ENCODE assay signal across 21 cellular contexts in the genomic region with DNA sequence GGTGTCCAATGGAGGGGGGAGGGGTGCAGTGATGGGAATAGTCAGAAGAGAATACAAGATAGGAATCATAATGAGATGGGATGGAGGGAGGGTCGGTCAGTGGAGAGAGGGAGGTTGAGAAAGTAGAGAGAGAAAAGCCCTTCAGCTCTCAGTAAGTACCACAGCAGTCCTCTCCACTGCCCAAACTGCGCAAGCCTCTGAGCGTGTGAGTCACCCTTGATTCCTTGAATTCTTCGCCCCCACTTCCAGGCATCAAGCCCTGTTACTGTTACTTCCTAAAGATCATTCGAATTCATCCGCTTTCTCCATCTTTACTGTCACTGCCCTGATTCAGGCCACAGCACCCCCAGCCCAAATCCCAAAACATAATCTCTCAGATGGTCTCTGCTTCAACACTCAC. TPM values are rescaled to one million over a fixed set of nuclear protein-coding genes. Genes with fewer than 3 reads are reported as not detected.
DNase-seq lines count a peak whose midpoint lies in the region; ATAC-seq and TF ChIP-seq lines count a peak whose summit lies in the region.
"Had no signal": no experiment of that assay in that cellular context is flagged by ENCODE, and none has a peak within 500 bp of the region (broad histone marks: within the 10 kb centered on the region; RNA-seq: fewer than 3 reads in every experiment).

No MANE protein-coding gene starts in this region.

- no peaks in the 10 kb centered on the region for H3K36me3 Mint-ChIP-seq in nephron progenitor cell (ENCODE audit: low read depth)
- H3K36me3 Mint-ChIP-seq: CD14-positive monocyte had no signal

- CTCF ChIA-PET in OCI-LY7 (lab: Charles Lee; ENCODE audit: unreplicated experiment): no interaction called here

- H3K79me2 ChIP-seq in OCI-LY7 (ENCODE audit: insufficient read depth, low read depth, low read length): no peaks in the 10 kb centered on the region

- TF ChIP-seq CTCF in cardiac fibroblast (IDR thresholded peaks at IDR 0.05; ENCODE audit: low read depth, low read length) (no peak), nephron progenitor cell (IDR thresholded peaks at IDR 0.05) (no peak), OCI-LY7 (conservative IDR thresholded peaks at IDR 0.05; ENCODE audit: low read length) (no peak)

- H3K9me3 Mint-ChIP-seq in nephron progenitor cell: peaks cover 12% of the 10 kb centered on the region

- H3K4me1 Mint-ChIP-seq in nephron progenitor cell: peaks cover 15% of the 10 kb centered on the region

- H3K4me2 ChIP-seq in OCI-LY7 (ENCODE audit: low read length): no peak overlapping the region

- H3K9me3 ChIP-seq in MG63: no peaks in the 10 kb centered on the region
- no peaks in the 10 kb centered on the region for H3K9me3 ChIP-seq in OCI-LY7 (ENCODE audit: low read length)
- H3K9me3 ChIP-seq: pancreas had no signal

- no peak overlapping the region for H3K4me3 Mint-ChIP-seq in nephron progenitor cell

- no TSS peak for BruUV-seq in OCI-LY7 (replicated peaks; lab: Mats Ljungman, UMichigan)

- no peak overlapping the region for H3K4me3 ChIP-seq in MG63
- H3K4me3 ChIP-seq in cardiac fibroblast (replicated peaks in 1 of 2; ENCODE audit: low read depth in 2 of 2, low read length in 2 of 2): no peak overlapping the region
- H3K4me3 ChIP-seq in OCI-LY7 (ENCODE audit: low read depth, low read length, poor library complexity, severe bottlenecking): no peak overlapping the region
- H3K4me3 ChIP-seq: GM12878, pancreas had no signal

- H3K9me2 ChIP-seq in OCI-LY7 (ENCODE audit: insufficient read depth, low read length): no peaks in the 10 kb centered on the region

- H3K27ac ChIP-seq in OCI-LY7 (ENCODE audit: low read depth, low read length, poor library complexity, severe bottlenecking): no peak overlapping the region
- H3K27ac ChIP-seq: HL-60, pancreas had no signal

- H3K27me3 ChIP-seq in MG63: peaks cover 15% of the 10 kb centered on the region

- DNase-seq in CD1c-positive myeloid dendritic cell (ENCODE audit: extremely low spot score) (peak; percentile 76), MG63 (peak; percentile 42), cardiac fibroblast (ENCODE audit: low read depth in 2 of 2) (peak; percentile 69 to 85), nephron progenitor cell (no peak), T1000 (lab: John Stamatoyannopoulos, UW) (no peak), OCI-LY7 (ENCODE audit: low spot score) (no peak), SW 1271 (lab: John Stamatoyannopoulos, UW) (no peak)
- DNase-seq: activated CD4-positive, alpha-beta T cell treated with anti-CD3 and anti-CD28 coated beads for 4 hours; activated naive CD4-positive, alpha-beta T cell treated with anti-CD3 and anti-CD28 coated beads, Interleukin-2, amount 50 U/mL, for 16 hours; cerebellar nuclear complex; NCI-H774; pancreas; RPMI8226; stimulated activated naive CD8-positive, alpha-beta T cell treated with anti-CD3 and anti-CD28 coated beads, Interleukin-15, Interleukin-2, amounts not matched to agents 100 U/mL and 50 U/mL, for 24 hours; T-helper 2 cell had no signal

- H3K27ac Mint-ChIP-seq in nephron progenitor cell: peak overlapping the region; percentile 29

- H3K36me3 ChIP-seq in MG63 (no peaks in the 10 kb centered on the region), OCI-LY7 (ENCODE audit: insufficient read depth, low read length) (no peaks in the 10 kb centered on the region)
- H3K36me3 ChIP-seq: pancreas had no signal

- intact Hi-C loops in OCI-LY7 (cut with micrococcal nuclease; ENCODE audit: unreplicated experiment): no loop called here

- H4K20me1 ChIP-seq in OCI-LY7 (ENCODE audit: insufficient read depth, low read length): no peaks in the 10 kb centered on the region

- POLR2A ChIA-PET in OCI-LY7 (lab: Charles Lee): no interaction called here

- ATAC-seq in HG03378 (IDR thresholded peaks at IDR 0.05; ENCODE audit: unreplicated experiment): no peak
- ATAC-seq: GM12878; pancreas; stimulated activated naive CD8-positive, alpha-beta T cell treated with anti-CD3 and anti-CD28 coated beads, Interleukin-15, Interleukin-2, amounts not matched to agents 100 U/mL and 50 U/mL, for 24 hours had no signal

- peaks cover 8% of the 10 kb centered on the region for H3K4me1 ChIP-seq in OCI-LY7 (ENCODE audit: insufficient read depth, low read length, poor library complexity, severe bottlenecking)

- H2AFZ ChIP-seq in OCI-LY7 (ENCODE audit: low read length): no peak overlapping the region

- peaks cover 77% of the 10 kb centered on the region for H3K27me3 Mint-ChIP-seq in nephron progenitor cell (ENCODE audit: low read depth, poor library complexity)

RNA-seq across cellular contexts. Expression of a gene that starts 2.5 kb away (rescaled TPM):
- 0.23 TPM in 1 of 2 replicates, not detected in the other for total RNA-seq in MG63 (2014; rRNA removed; shearing (Covaris generic); ENCODE audit: low replicate concordance)
- not detected in 2 replicates for total RNA-seq in OCI-LY7 (2014; rRNA removed; shearing (Covaris generic))
- not detected in 2 replicates for total RNA-seq in OCI-LY7 (2022)
- total RNA-seq: glomerular endothelial cell, GM12878, LHCN-M2 had no signal

RNA-seq across cellular contexts. Expression of a gene that starts 34.0 kb away (rescaled TPM):
- not detected in 2 replicates for total RNA-seq in MG63 (2014; rRNA removed; shearing (Covaris generic); ENCODE audit: low replicate concordance)
- total RNA-seq in OCI-LY7 (2014; rRNA removed; shearing (Covaris generic)): not detected in 2 replicates
- not detected in 2 replicates for total RNA-seq in OCI-LY7 (2022)
- total RNA-seq: glomerular endothelial cell, GM12878 had no signal

Comparison
In these comparisons a context has a peak if more than half of its experiments do, and no peak if none do; other contexts are left out.
1. DNase-seq: peak in CD1c-positive myeloid dendritic cell (single experiment), MG63 (single experiment) and cardiac fibroblast (2 of 2); none in nephron progenitor cell (single experiment), T1000 (single experiment), OCI-LY7 (single experiment) and SW 1271 (0 of 2).